27 cellular contexts compared by ENCODE assay signal in the genomic region with DNA sequence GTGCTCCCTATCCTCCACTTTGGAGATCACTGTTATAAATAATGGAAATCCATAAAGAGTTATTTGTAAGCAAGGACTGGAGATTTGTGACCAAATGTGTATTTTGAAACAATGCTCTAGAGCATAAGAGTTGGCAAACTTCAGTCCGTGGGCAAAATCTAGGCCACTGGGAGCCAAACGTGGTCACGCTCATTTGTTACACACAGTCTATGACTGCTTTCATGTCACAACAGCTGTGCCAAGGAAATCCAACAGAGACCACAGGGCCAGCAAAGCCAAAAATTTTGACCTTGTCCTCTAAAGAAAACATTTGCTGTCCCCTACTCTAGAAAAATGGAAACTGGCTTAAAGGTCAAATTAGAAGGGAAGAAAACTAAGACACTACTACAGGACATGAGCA. TPM values are rescaled to one million over a fixed set of nuclear protein-coding genes. Genes with fewer than 3 reads are reported as not detected.
A peak's percentile ranks its signal among the peaks of the same experiment; 100 is the strongest.
DNase-seq lines count a peak whose midpoint lies in the region; ATAC-seq and TF ChIP-seq lines count a peak whose summit lies in the region.
"Had no signal": no experiment of that assay in that cellular context is flagged by ENCODE, and none has a peak within 500 bp of the region (broad histone marks: within the 10 kb centered on the region; RNA-seq: fewer than 3 reads in every experiment).

No MANE protein-coding gene starts in this region.

- H3K27ac ChIP-seq in SJCRH30 (peak overlapping the region; percentile 93), endodermal cell (ENCODE audit: low read depth, low read length) (no peak overlapping the region)
- H3K27ac ChIP-seq: BLaER1 had no signal

- WGBS in endodermal cell (ENCODE audit: insufficient coverage in 1 of 2, insufficient read length in 1 of 2), 2 experiments: 90 to 98% methylated on average over 3 of the region's 3 CpGs

- H3K27ac Mint-ChIP-seq in endodermal cell: no peak overlapping the region
- H3K27ac Mint-ChIP-seq: CD14-positive monocyte; CD4-positive, alpha-beta memory T cell; CD4-positive, CD25-positive, alpha-beta regulatory T cell; CD8-positive, alpha-beta memory T cell had no signal

- peaks cover 80% of the 10 kb centered on the region for H3K9me3 Mint-ChIP-seq in endodermal cell

- H3K27me3 Mint-ChIP-seq in endodermal cell (ENCODE audit: insufficient read depth): no peaks in the 10 kb centered on the region

- H3K4me1 ChIP-seq in SJCRH30 (peaks cover 34% of the 10 kb centered on the region), endodermal cell (ENCODE audit: control insufficient read depth, insufficient read depth, low read length) (no peaks in the 10 kb centered on the region)
- H3K4me1 ChIP-seq: BE2C had no signal

- H3K4me1 Mint-ChIP-seq in endodermal cell: no peaks in the 10 kb centered on the region
- H3K4me1 Mint-ChIP-seq: CD4-positive, alpha-beta memory T cell; CD8-positive, alpha-beta memory T cell had no signal

- H3K4me3 Mint-ChIP-seq in endodermal cell: no peak overlapping the region
- H3K4me3 Mint-ChIP-seq: CD14-positive monocyte; CD4-positive, alpha-beta memory T cell; CD4-positive, CD25-positive, alpha-beta regulatory T cell; CD8-positive, alpha-beta memory T cell had no signal

- H3K4me3 ChIP-seq in SJCRH30 (no peak overlapping the region), endodermal cell (ENCODE audit: low read length) (peak overlapping the region; percentile 3)
- H3K4me3 ChIP-seq: BLaER1, GM12878 had no signal

- H3K36me3 Mint-ChIP-seq in endodermal cell (ENCODE audit: low read depth): peaks cover 84% of the 10 kb centered on the region
- H3K36me3 Mint-ChIP-seq: CD14-positive monocyte had no signal

- no peaks in the 10 kb centered on the region for H3K36me3 ChIP-seq in SJCRH30
- H3K36me3 ChIP-seq in endodermal cell (ENCODE audit: control insufficient read depth, insufficient read depth, low read length): peaks cover 51% of the 10 kb centered on the region
- H3K36me3 ChIP-seq: BE2C, BLaER1 had no signal

- H3K9me3 ChIP-seq in SJCRH30 (replicated peaks): peaks cover 38% of the 10 kb centered on the region
- peaks cover 60% of the 10 kb centered on the region for H3K9me3 ChIP-seq in endodermal cell (ENCODE audit: control insufficient read depth, low read length)

- no peaks in the 10 kb centered on the region for H3K27me3 ChIP-seq in SJCRH30
- no peaks in the 10 kb centered on the region for H3K27me3 ChIP-seq in endodermal cell (ENCODE audit: control insufficient read depth, insufficient read depth, low read length, poor library complexity, severe bottlenecking)
- H3K27me3 ChIP-seq: BLaER1 had no signal

- DNase-seq in SJCRH30 (peak; percentile 92 to 96), endodermal cell (no peak), myocyte (ENCODE audit: low read depth) (peak; percentile 13), anterior cingulate cortex (lab: John Stamatoyannopoulos, UW) (no peak)
- no peak for DNase-seq in stimulated activated naive CD8-positive, alpha-beta T cell treated with anti-CD3 and anti-CD28 coated beads, Interleukin-15, Interleukin-2, amounts not matched to agents 100 U/mL and 50 U/mL, for 24 hours
- DNase-seq: 8988T; ACHN; BE2C; C1 segment of cervical spinal cord; CD4-positive, alpha-beta memory T cell; CD4-positive, CD25-positive, alpha-beta regulatory T cell; CD8-positive, alpha-beta memory T cell; COR-L47; DMS 273 treated with DMSO at 0.1 percent for 48 hours; DMS153; DMS53; DMS79; DND-41; EL; GDM1 had no signal

- H3K9ac ChIP-seq in endodermal cell (ENCODE audit: extremely low read depth, low read length, poor library complexity, severe bottlenecking): no peak overlapping the region
- H3K9ac ChIP-seq: BLaER1 had no signal

- ATAC-seq in stimulated activated naive CD8-positive, alpha-beta T cell treated with anti-CD3 and anti-CD28 coated beads, Interleukin-15, Interleukin-2, amounts not matched to agents 100 U/mL and 50 U/mL, for 24 hours: no peak
- ATAC-seq: GM12878 had no signal

- TF ChIP-seq CTCF in endodermal cell (conservative IDR thresholded peaks at IDR 0.05): no peak

RNA-seq across cellular contexts. Expression of a gene that starts 7.9 kb away (rescaled TPM):
- 0.32 and 0.35 TPM in 2 replicates for total RNA-seq in SJCRH30 (2014; rRNA removed; shearing (Covaris generic))
- total RNA-seq in endodermal cell: 10 to 100 TPM; 21.1 to 31.7 TPM
- 20.5 TPM for polyA plus RNA-seq in endodermal cell (2013, experiment 1 of 2)
- 18.4 TPM for polyA plus RNA-seq in endodermal cell (2013, experiment 2 of 2)
- total RNA-seq in myocyte: not detected in 2 replicates
- 0.04 TPM for polyA plus RNA-seq in myocyte (2012)
- total RNA-seq: G401 had no signal
- polyA plus RNA-seq: CD14-positive monocyte; CD4-positive, alpha-beta memory T cell; CD8-positive, alpha-beta memory T cell had no signal

RNA-seq across cellular contexts. Expression of a gene that starts 45.0 kb away (rescaled TPM):
- total RNA-seq in SJCRH30 (2014; rRNA removed; shearing (Covaris generic)): not detected in 2 replicates
- not detected for total RNA-seq in endodermal cell
- 0.36 TPM for polyA plus RNA-seq in endodermal cell (2013, experiment 1 of 2)
- 0.25 TPM for polyA plus RNA-seq in endodermal cell (2013, experiment 2 of 2)
- not detected in 2 replicates for total RNA-seq in myocyte
- not detected for polyA plus RNA-seq in myocyte (2012)
- total RNA-seq: A673; CD4-positive, alpha-beta memory T cell; CD4-positive, CD25-positive, alpha-beta regulatory T cell; CD8-positive, alpha-beta memory T cell; Daoy; G401 had no signal
- polyA plus RNA-seq: AG04450; CD14-positive monocyte; CD4-positive, alpha-beta memory T cell; CD4-positive, CD25-positive, alpha-beta regulatory T cell; CD8-positive, alpha-beta memory T cell had no signal

Comparison
In these comparisons a context has a peak if more than half of its experiments do, and no peak if none do; other contexts are left out.
1. DNase-seq: peak in SJCRH30 (2 of 2) and myocyte (single experiment); none in endodermal cell (single experiment), anterior cingulate cortex (0 of 58) and stimulated activated naive CD8-positive, alpha-beta T cell treated with anti-CD3 and anti-CD28 coated beads, Interleukin-15, Interleukin-2, amounts not matched to agents 100 U/mL and 50 U/mL, for 24 hours (single experiment).
2. RNA of a gene that starts 7.9 kb away (total RNA-seq): 21.1 to 31.7 TPM in endodermal cell; 0.32 to 0.35 TPM in SJCRH30 and not detected in myocyte; every median in the first group is over 10 times any median in the second.